ENCODE assay signal across 12 cellular contexts in the genomic region with DNA sequence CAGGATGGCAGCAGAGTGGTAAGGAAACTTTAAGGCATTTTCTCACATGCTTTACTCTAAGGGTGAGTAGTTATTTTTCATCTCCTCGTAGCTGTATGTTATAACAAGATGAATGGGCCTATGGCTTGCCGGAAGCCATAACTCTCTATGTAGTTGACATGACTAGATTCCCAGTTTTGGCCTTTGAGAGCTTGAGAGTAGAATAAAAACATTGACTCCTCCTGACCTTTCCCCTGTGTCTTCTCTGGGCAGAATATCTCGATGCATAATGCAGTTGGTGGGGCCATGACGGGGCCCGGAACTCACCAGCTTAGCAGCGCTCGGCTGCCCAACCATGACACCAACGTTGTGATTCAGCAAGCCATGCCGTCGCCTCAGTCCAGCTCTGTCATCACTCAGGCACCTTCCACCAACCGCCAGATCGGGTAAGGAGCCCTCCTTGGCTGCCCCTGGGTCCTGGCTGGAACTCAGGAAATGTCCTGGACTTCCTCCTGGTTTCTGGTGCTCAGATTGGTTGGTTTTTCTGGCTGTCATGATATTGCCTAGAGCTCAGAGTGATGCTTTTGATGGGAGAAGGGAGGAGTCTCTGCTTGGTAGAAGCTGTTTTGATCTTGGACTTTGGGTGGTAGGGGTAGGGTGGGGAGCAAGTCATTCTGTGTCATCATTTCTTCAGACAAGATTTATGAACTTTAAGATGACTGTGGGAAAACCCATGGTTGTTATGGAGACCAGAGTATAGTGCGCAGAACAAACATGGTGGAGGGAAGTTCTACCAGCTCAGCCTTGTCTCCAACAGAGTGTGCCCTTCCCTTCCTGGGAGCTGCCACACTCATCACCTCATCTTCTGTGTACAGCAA.
A peak's percentile ranks its signal among the peaks of the same experiment; 100 is the strongest.
DNase-seq lines count a peak whose midpoint lies in the region; ATAC-seq and TF ChIP-seq lines count a peak whose summit lies in the region.
"Had no signal": no experiment of that assay in that cellular context is flagged by ENCODE, and none has a peak within 500 bp of the region (broad histone marks: within the 10 kb centered on the region; RNA-seq: fewer than 3 reads in every experiment).

No MANE protein-coding gene starts in this region.

- no peak for TF ChIP-seq CTCF in GM10248 (IDR thresholded peaks at IDR 0.05; ENCODE audit: control extremely low read depth, extremely low read depth, low read depth, missing control alignments)
- no peak for TF ChIP-seq CTCF in mammary epithelial cell (conservative IDR thresholded peaks at IDR 0.05 in 1 of 2, IDR thresholded peaks at IDR 0.05 in 1 of 2; ENCODE audit: extremely low read depth in 1 of 2, insufficient read depth in 1 of 2, low read depth in 1 of 2, low read length in 2 of 2)

- no peak overlapping the region for H3K27ac Mint-ChIP-seq in activated naive CD8-positive, alpha-beta T cell treated with anti-CD3 and anti-CD28 coated beads, Interleukin-2, amount 50 U/mL, for 24 hours
- H3K27ac Mint-ChIP-seq: activated CD4-positive, alpha-beta memory T cell treated with anti-CD3 and anti-CD28 coated beads for 36 hours had no signal

- H3K36me3 Mint-ChIP-seq in activated naive CD8-positive, alpha-beta T cell treated with anti-CD3 and anti-CD28 coated beads, Interleukin-2, amount 50 U/mL, for 24 hours (ENCODE audit: low read depth), result no peaks in the 10 kb centered on the region
- H3K36me3 Mint-ChIP-seq: activated CD4-positive, alpha-beta memory T cell treated with anti-CD3 and anti-CD28 coated beads for 36 hours had no signal

- no peak overlapping the region for H3K9ac ChIP-seq in mammary epithelial cell (ENCODE audit: insufficient read depth, low read length)

- H3K4me1 Mint-ChIP-seq in activated naive CD8-positive, alpha-beta T cell treated with anti-CD3 and anti-CD28 coated beads, Interleukin-2, amount 50 U/mL, for 24 hours, result peaks cover 4% of the 10 kb centered on the region

- 90% methylated on average over 13 of the region's 13 CpGs for WGBS in mammary epithelial cell (ENCODE audit: low coverage, missing lambda C conversion rate)

- H3K9me3 Mint-ChIP-seq in activated naive CD8-positive, alpha-beta T cell treated with anti-CD3 and anti-CD28 coated beads, Interleukin-2, amount 50 U/mL, for 24 hours, result no peaks in the 10 kb centered on the region
- H3K9me3 Mint-ChIP-seq: activated CD4-positive, alpha-beta memory T cell treated with anti-CD3 and anti-CD28 coated beads for 36 hours had no signal

- in situ Hi-C loops in mammary epithelial cell (cut with MboI; ENCODE audit: low sequenced_read_pairs in 2 of 2), result no loop called here

- H3K27me3 Mint-ChIP-seq in activated naive CD8-positive, alpha-beta T cell treated with anti-CD3 and anti-CD28 coated beads, Interleukin-2, amount 50 U/mL, for 24 hours, result peaks cover 12% of the 10 kb centered on the region

- POLR2A ChIA-PET in GM10248 (lab: Yijun Ruan, JAX), result interaction anchor here (1.2 kb wide), 1 partner anchor 25 kb away, joined by 3 read pairs; no protein-coding TSS in a partner anchor

- ATAC-seq in GM21381 (IDR thresholded peaks at IDR 0.05; ENCODE audit: unreplicated experiment) (peak; percentile 68), HG03103 (IDR thresholded peaks at IDR 0.05; ENCODE audit: low read depth, unreplicated experiment) (peak; percentile 68)
- no peak for ATAC-seq in activated naive CD8-positive, alpha-beta T cell treated with anti-CD3 and anti-CD28 coated beads, Interleukin-2, amount 50 U/mL, for 24 hours
- ATAC-seq: body of pancreas had no signal

- H4K20me1 ChIP-seq in mammary epithelial cell (ENCODE audit: insufficient read depth, low read length), result no peaks in the 10 kb centered on the region

- peaks cover 32% of the 10 kb centered on the region for H3K4me1 ChIP-seq in mammary epithelial cell (ENCODE audit: insufficient read depth, low read length)

- H3K36me3 ChIP-seq in mammary epithelial cell (ENCODE audit: insufficient read depth, low read length), result no peaks in the 10 kb centered on the region

- intact Hi-C loops in mammary epithelial cell (cut with micrococcal nuclease), result loop anchor here (2.0 to 10.0 kb wide), 2 partner anchors 42 to 174 kb away; no protein-coding TSS in a partner anchor

- BruUV-seq in mammary epithelial cell (replicated peaks; lab: Mats Ljungman, UMichigan), result TSS peak; percentile 86

- no peaks in the 10 kb centered on the region for H3K79me2 ChIP-seq in mammary epithelial cell (ENCODE audit: insufficient read depth, low read length)

- no peak overlapping the region for H3K4me3 ChIP-seq in mammary epithelial cell (replicated peaks in 1 of 3; ENCODE audit: insufficient read depth in 1 of 3, low read depth in 2 of 3, low read length in 3 of 3)
- H3K4me3 ChIP-seq: body of pancreas had no signal

- peak overlapping the region; percentile 43 for H2AFZ ChIP-seq in mammary epithelial cell (ENCODE audit: low read depth, low read length)

- H3K4me3 Mint-ChIP-seq in activated naive CD8-positive, alpha-beta T cell treated with anti-CD3 and anti-CD28 coated beads, Interleukin-2, amount 50 U/mL, for 24 hours, result no peak overlapping the region
- H3K4me3 Mint-ChIP-seq: activated CD4-positive, alpha-beta memory T cell treated with anti-CD3 and anti-CD28 coated beads for 36 hours had no signal

- CTCF ChIA-PET in GM10248 (lab: Yijun Ruan, JAX), result interaction anchor here (0.7 to 2.4 kb wide), 14 partner anchors 9 to 182 kb away, joined by 3 to 9 read pairs (median 3); no protein-coding TSS in a partner anchor
- CTCF ChIA-PET in mammary epithelial cell (lab: Charles Lee; ENCODE audit: low non-redundant PET), result interaction anchor here (0.8 kb wide), 1 partner anchor 115 kb away, joined by 3 read pairs; no protein-coding TSS in a partner anchor

- peaks cover 4% of the 10 kb centered on the region for H3K27me3 ChIP-seq in mammary epithelial cell (ENCODE audit: insufficient read depth, low read length)

- no peaks in the 10 kb centered on the region for H3K9me3 ChIP-seq in mammary epithelial cell (replicated peaks; ENCODE audit: insufficient read depth, low read length)
- H3K9me3 ChIP-seq: body of pancreas had no signal

- DNase-seq in GM10248 (ENCODE audit: extremely low spot score), result peak; percentile 57
- DNase-seq in mammary epithelial cell, result no peak
- no peak for DNase-seq in stimulated activated CD4-positive, alpha-beta T cell treated with anti-CD3 and anti-CD28 coated beads, Interleukin-4, amount 100 ng/mL, for 4 hours
- no peak for DNase-seq in activated naive CD8-positive, alpha-beta T cell treated with anti-CD3 and anti-CD28 coated beads, Interleukin-2, amount 50 U/mL, for 24 hours
- DNase-seq in T-helper 9 cell, result no peak
- DNase-seq in A172 (ENCODE audit: low spot score), result no peak
- DNase-seq: activated CD4-positive, alpha-beta memory T cell treated with anti-CD3 and anti-CD28 coated beads for 36 hours; body of pancreas; RPMI8226 had no signal

- H3K27ac ChIP-seq in mammary epithelial cell (ENCODE audit: insufficient read depth, low read depth, low read length), result no peak overlapping the region
- H3K27ac ChIP-seq: body of pancreas, C4-2B had no signal

- H3K4me2 ChIP-seq in mammary epithelial cell (ENCODE audit: insufficient read depth, low read depth, low read length), result no peak overlapping the region

- dilution Hi-C loops in mammary epithelial cell (cut with HindIII; ENCODE audit: low sequenced_read_pairs), result no loop called here
